ENCODE assay signal across 16 cellular contexts in the genomic region with DNA sequence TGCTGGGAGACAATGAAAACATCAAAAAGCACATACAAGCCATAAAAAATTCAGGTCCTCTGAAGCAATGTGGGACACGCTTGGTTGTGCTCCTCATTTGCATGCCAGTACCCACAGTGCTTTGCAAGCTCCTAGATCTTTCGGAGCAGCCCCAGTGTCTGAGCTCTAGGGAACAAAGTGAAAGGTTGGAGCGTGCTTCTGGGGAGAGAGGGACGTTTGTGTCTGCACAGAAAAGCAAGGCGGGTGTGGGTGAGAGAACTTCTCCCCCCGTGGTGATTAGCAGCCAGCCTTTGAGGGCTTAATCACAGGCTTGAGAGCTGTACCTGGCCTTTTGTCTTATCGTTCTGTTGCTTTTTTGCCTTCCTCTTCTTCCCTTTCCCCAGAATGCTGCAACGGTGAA.
A peak's percentile ranks its signal among the peaks of the same experiment; 100 is the strongest.
DNase-seq lines count a peak whose midpoint lies in the region; ATAC-seq and TF ChIP-seq lines count a peak whose summit lies in the region.
"Had no signal": no experiment of that assay in that cellular context is flagged by ENCODE, and none has a peak within 500 bp of the region (broad histone marks: within the 10 kb centered on the region; RNA-seq: fewer than 3 reads in every experiment).

No MANE protein-coding gene starts in this region.

- H3K9me3 ChIP-seq in BLaER1 treated with 17β-estradiol and CSF1 and Interleukin-3, amounts not matched to agents 10 nM and 100 nM (replicated peaks in 1 of 11), result peaks cover 31 to 57% (median 39%) of the 10 kb centered on the region in 11 experiments
- peaks cover 20% of the 10 kb centered on the region for H3K9me3 ChIP-seq in lower lobe of right lung
- peaks cover 12 to 27% (median 22%) of the 10 kb centered on the region in 5 donors for H3K9me3 ChIP-seq in subcutaneous abdominal adipose tissue (ENCODE audit: control insufficient read depth in 5 of 5, low read length in 5 of 5)
- no peaks in the 10 kb centered on the region for H3K9me3 ChIP-seq in BE2C
- peaks cover 0 to 18% (median 0%) of the 10 kb centered on the region in 4 donors for H3K9me3 ChIP-seq in Peyer's patch

- H3K27ac ChIP-seq in BLaER1 treated with 17β-estradiol and CSF1 and Interleukin-3, amounts not matched to agents 10 nM and 100 nM, result 0 out of 22 replicates have a peak overlapping the region, but pooled peaks of 1 of the 11 experiments have one; percentile 29
- H3K27ac ChIP-seq in lower lobe of right lung (peak overlapping the region; percentile 11), subcutaneous abdominal adipose tissue (ENCODE audit: low read depth, low read length) (no peak overlapping the region), Peyer's patch (no peak overlapping the region)
- H3K27ac ChIP-seq: pancreas, SJCRH30, spleen had no signal

- DNase-seq in astrocyte of the hippocampus (ENCODE audit: low read depth, low spot score) (peak; percentile 51), lower lobe of right lung (no peak), BE2C (no peak), SKM-1 treated with dmso at 0.1 percent for 144 hours (lab: John Stamatoyannopoulos, UW; ENCODE audit: unreplicated experiment) (no peak), Peyer's patch (no peak)
- DNase-seq: activated CD8-positive, alpha-beta memory T cell treated with anti-CD3 and anti-CD28 coated beads, Interleukin-2, amount 10 ng/mL, durations not matched to agents 7 days and 5 days; activated effector memory CD4-positive, alpha-beta T cell treated with Interleukin-2 at 50 U/mL for 16 hours; amniotic stem cell; NCI-H2029; pancreas; SJCRH30; spleen had no signal

- 0 out of 22 replicates have a peak overlapping the region, but pooled peaks of 3 of the 11 experiments have one; percentile 13 to 24 (median 19) for H3K9ac ChIP-seq in BLaER1 treated with 17β-estradiol and CSF1 and Interleukin-3, amounts not matched to agents 10 nM and 100 nM
- no peak overlapping the region for H3K9ac ChIP-seq in subcutaneous abdominal adipose tissue (ENCODE audit: low read length in 5 of 5)

- H3K27me3 ChIP-seq in BLaER1 treated with 17β-estradiol and CSF1 and Interleukin-3, amounts not matched to agents 10 nM and 100 nM, result no peaks in the 10 kb centered on the region
- no peaks in the 10 kb centered on the region for H3K27me3 ChIP-seq in lower lobe of right lung (ENCODE audit: low read depth)
- H3K27me3 ChIP-seq in subcutaneous abdominal adipose tissue (ENCODE audit: control insufficient read depth in 5 of 5, insufficient read depth in 4 of 5, low read length in 5 of 5), result no peaks in the 10 kb centered on the region
- H3K27me3 ChIP-seq in BE2C, result no peaks in the 10 kb centered on the region
- H3K27me3 ChIP-seq in Peyer's patch, result no peaks in the 10 kb centered on the region
- H3K27me3 ChIP-seq: pancreas, SJCRH30, spleen had no signal

- peaks cover 16 to 45% (median 38%) of the 10 kb centered on the region in 10 experiments for H3K4me1 ChIP-seq in BLaER1 treated with 17β-estradiol and CSF1 and Interleukin-3, amounts not matched to agents 10 nM and 100 nM
- H3K4me1 ChIP-seq in lower lobe of right lung (peaks cover 17% of the 10 kb centered on the region), subcutaneous abdominal adipose tissue (ENCODE audit: control insufficient read depth in 5 of 5, insufficient read depth in 5 of 5, low read length in 5 of 5) (peaks cover 0 to 31% (median 25%) of the 10 kb centered on the region in 5 donors), BE2C (no peaks in the 10 kb centered on the region), Peyer's patch (no peaks in the 10 kb centered on the region)
- H3K4me1 ChIP-seq: spleen had no signal

- 0 out of 22 replicates have a peak, but pooled peaks cover 0 to 5% (median 0%) of the 10 kb centered on the region in 11 experiments for H3K36me3 ChIP-seq in BLaER1 treated with 17β-estradiol and CSF1 and Interleukin-3, amounts not matched to agents 10 nM and 100 nM
- H3K36me3 ChIP-seq in lower lobe of right lung (no peaks in the 10 kb centered on the region), subcutaneous abdominal adipose tissue (ENCODE audit: control insufficient read depth in 5 of 5, insufficient read depth in 5 of 5, low read length in 5 of 5) (no peaks in the 10 kb centered on the region), BE2C (no peaks in the 10 kb centered on the region), Peyer's patch (no peaks in the 10 kb centered on the region)
- H3K36me3 ChIP-seq: pancreas, SJCRH30, spleen had no signal

- no peak overlapping the region for H3K4me3 ChIP-seq in BLaER1 treated with 17β-estradiol and CSF1 and Interleukin-3, amounts not matched to agents 10 nM and 100 nM
- no peak overlapping the region for H3K4me3 ChIP-seq in lower lobe of right lung
- peak overlapping the region in 4 of 5 donors; percentile 0 to 60 (median 43) for H3K4me3 ChIP-seq in subcutaneous abdominal adipose tissue (ENCODE audit: low read depth in 1 of 5, low read length in 5 of 5)
- H3K4me3 ChIP-seq in BE2C (ENCODE audit: low read depth, low read length), result no peak overlapping the region
- H3K4me3 ChIP-seq in Peyer's patch, result no peak overlapping the region
- H3K4me3 ChIP-seq: K562, pancreas, SJCRH30, spleen had no signal

- TF ChIP-seq CTCF in lower lobe of right lung (IDR thresholded peaks at IDR 0.05) (no peak), BE2C (IDR thresholded peaks at IDR 0.05; ENCODE audit: low read depth, low read length) (no peak), Peyer's patch (IDR thresholded peaks at IDR 0.05) (no peak)

- no peaks in the 10 kb centered on the region for H4K20me1 ChIP-seq in BLaER1 treated with 17β-estradiol and CSF1 and Interleukin-3, amounts not matched to agents 10 nM and 100 nM

- H3K4me2 ChIP-seq in BLaER1 treated with 17β-estradiol and CSF1 and Interleukin-3, amounts not matched to agents 10 nM and 100 nM, result peak overlapping the region; percentile 46 to 88 (median 75)

- TF ChIP-seq POLR2A in Peyer's patch (IDR thresholded peaks at IDR 0.05), result no peak

- ATAC-seq in lower lobe of right lung (no peak), HG02610 (IDR thresholded peaks at IDR 0.05; ENCODE audit: unreplicated experiment) (no peak)
- ATAC-seq: activated CD8-positive, alpha-beta memory T cell treated with anti-CD3 and anti-CD28 coated beads, Interleukin-2, amount 10 ng/mL, durations not matched to agents 7 days and 5 days; K562 had no signal

- intact Hi-C loops in lower lobe of right lung (cut with DNase I), result no loop called here

Comparison
In these comparisons a context has a peak if more than half of its experiments do, and no peak if none do; other contexts are left out.
1. H3K4me3 ChIP-seq: peak in subcutaneous abdominal adipose tissue (4 of 5); none in BLaER1 treated with 17β-estradiol and CSF1 and Interleukin-3, amounts not matched to agents 10 nM and 100 nM (0 of 10), lower lobe of right lung (single experiment), BE2C (single experiment) and Peyer's patch (0 of 4).